Comparison of ENCODE assay signal across 1 cellular context in the genomic region with DNA sequence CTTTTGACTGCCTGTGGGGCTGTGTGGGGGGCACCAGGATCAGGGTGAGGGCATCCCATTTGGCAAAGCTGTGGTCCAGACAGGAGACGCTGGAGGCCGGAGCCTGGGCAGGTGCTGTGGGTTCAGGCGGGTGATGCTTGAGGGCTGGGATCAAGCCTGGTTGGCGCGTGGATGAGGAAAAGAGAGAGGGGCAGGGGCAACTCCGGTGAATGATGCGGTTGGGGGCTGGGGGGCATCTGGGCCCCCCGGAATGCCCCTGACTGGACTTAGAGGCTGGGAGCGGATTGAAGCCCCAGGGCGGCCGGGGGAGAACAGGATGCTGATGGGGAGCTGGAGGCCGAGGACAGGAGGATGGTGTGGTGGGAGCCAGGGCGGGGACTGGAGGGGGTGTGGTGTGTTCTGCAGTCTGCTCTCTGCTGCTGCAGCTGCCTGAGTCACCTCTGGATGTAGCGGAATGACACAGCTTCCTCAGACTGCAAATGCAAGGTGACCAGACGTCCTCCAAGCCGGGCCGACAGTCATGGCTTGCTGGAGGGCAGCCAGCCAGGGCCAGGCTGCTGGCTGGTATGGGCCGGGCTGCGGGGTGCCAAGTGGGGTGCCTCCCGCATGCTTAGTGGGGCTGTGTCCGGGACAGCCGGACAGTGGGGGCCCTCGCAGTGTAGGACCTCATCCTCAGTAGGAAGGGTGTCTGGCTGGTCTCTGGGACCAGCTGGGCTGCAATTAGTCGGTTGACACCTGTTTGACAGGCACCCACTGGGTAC.
A peak's percentile ranks its signal among the peaks of the same experiment; 100 is the strongest.
TF ChIP-seq lines count a peak whose summit lies in the region.

No MANE protein-coding gene starts in this region.

TF ChIP-seq in endothelial cell of umbilical vein, 7 proteins besides CTCF, POLR2A, EP300 and RAD21:
- TF ChIP-seq, protein P1, sequence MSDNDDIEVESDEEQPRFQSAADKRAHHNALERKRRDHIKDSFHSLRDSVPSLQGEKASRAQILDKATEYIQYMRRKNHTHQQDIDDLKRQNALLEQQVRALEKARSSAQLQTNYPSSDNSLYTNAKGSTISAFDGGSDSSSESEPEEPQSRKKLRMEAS (IDR thresholded peaks at IDR 0.05; ENCODE audit: insufficient read depth, insufficient read length), result no peak
- peak; percentile 89 for TF ChIP-seq POLR2AphosphoS5 (IDR thresholded peaks at IDR 0.05; ENCODE audit: insufficient read depth, low read depth, low read length)
- peak; percentile 75 for TF ChIP-seq MYC (IDR thresholded peaks at IDR 0.05; ENCODE audit: low read depth, low read length)
- no peak for TF ChIP-seq GATA2 (IDR thresholded peaks at IDR 0.05; ENCODE audit: insufficient read depth, insufficient read length, low read depth, low read length)
- TF ChIP-seq JUN (IDR thresholded peaks at IDR 0.05; ENCODE audit: borderline replicate concordance, insufficient read depth, insufficient read length, low read depth), result peak; percentile 52
- no peak for TF ChIP-seq EZH2 (IDR thresholded peaks at IDR 0.05; ENCODE audit: borderline replicate concordance, low read depth, low read length, severe bottlenecking)
- TF ChIP-seq FOS (IDR thresholded peaks at IDR 0.05; ENCODE audit: borderline replicate concordance, insufficient read depth, low read length), result peak; percentile 87
TF ChIP-seq in endothelial cell of umbilical vein: peak in this region for 4.
